ENCODE assay signal across 10 cellular contexts in genomic region chr1:41673806-41674205, GRCh38.
DNase-seq lines count a peak whose midpoint lies in the region; ATAC-seq and TF ChIP-seq lines count a peak whose summit lies in the region.
"Had no signal": no experiment of that assay in that cellular context is flagged by ENCODE, and none has a peak within 500 bp of the region (broad histone marks: within the 10 kb centered on the region; RNA-seq: fewer than 3 reads in every experiment).

No MANE protein-coding gene starts in this region.

- peaks cover 69 to 93% (median 78%) of the 10 kb centered on the region in 4 donors for H3K4me1 Mint-ChIP-seq in CD4-positive, alpha-beta memory T cell

- POLR2A ChIA-PET in CD4-positive, alpha-beta memory T cell (lab: Charles Lee; ENCODE audit: partially characterized antibody): interaction anchor here (0.7 to 4.2 kb wide), 11 partner anchors 9 to 246 kb away, joined by 3 to 60 read pairs (median 5); no protein-coding TSS in a partner anchor

- H3K27ac ChIP-seq in CD4-positive, alpha-beta memory T cell (ENCODE audit: low read depth, low read length): peak overlapping the region; percentile 57
- H3K27ac ChIP-seq in foreskin keratinocyte: no peak overlapping the region
- H3K27ac ChIP-seq: C4-2B, esophagus muscularis mucosa had no signal

- ATAC-seq in HG02642 (IDR thresholded peaks at IDR 0.05; ENCODE audit: poor library complexity, unreplicated experiment): peak; percentile 50
- no peak for ATAC-seq in GM21786 (IDR thresholded peaks at IDR 0.05; ENCODE audit: unreplicated experiment)
- no peak for ATAC-seq in foreskin keratinocyte

- H3K27me3 ChIP-seq in CD4-positive, alpha-beta memory T cell (ENCODE audit: insufficient read depth, low read length): no peaks in the 10 kb centered on the region
- no peaks in the 10 kb centered on the region for H3K27me3 ChIP-seq in foreskin keratinocyte
- H3K27me3 ChIP-seq: esophagus muscularis mucosa had no signal

- H3K36me3 Mint-ChIP-seq in CD4-positive, alpha-beta memory T cell: no peaks in the 10 kb centered on the region

- no peak for TF ChIP-seq CTCF in fibroblast of mammary gland (conservative IDR thresholded peaks at IDR 0.05; ENCODE audit: control insufficient read depth, insufficient read depth, low read depth, low read length)
- TF ChIP-seq CTCF in foreskin keratinocyte (conservative IDR thresholded peaks at IDR 0.05): no peak

- no peaks in the 10 kb centered on the region for H3K27me3 Mint-ChIP-seq in CD4-positive, alpha-beta memory T cell

- H3K4me1 ChIP-seq in CD4-positive, alpha-beta memory T cell (ENCODE audit: insufficient read depth, low read length): peaks cover 79% of the 10 kb centered on the region
- peaks cover 32% of the 10 kb centered on the region for H3K4me1 ChIP-seq in foreskin keratinocyte

- no peaks in the 10 kb centered on the region for H3K9me3 ChIP-seq in CD4-positive, alpha-beta memory T cell (ENCODE audit: control insufficient read depth in 1 of 2, low read length in 2 of 2)
- H3K9me3 ChIP-seq: esophagus muscularis mucosa had no signal

- CTCF ChIA-PET in CD4-positive, alpha-beta memory T cell (lab: Charles Lee; ENCODE audit: partially characterized antibody): interaction anchor here (1.0 to 2.5 kb wide), 9 partner anchors 10 to 218 kb away, joined by 3 to 12 read pairs (median 5); no protein-coding TSS in a partner anchor

- intact Hi-C loops in CD4-positive, alpha-beta memory T cell (cut with micrococcal nuclease): loop anchor here (5.0 kb wide), 1 partner anchor 138 kb away; no protein-coding TSS in a partner anchor

- H3K4me3 ChIP-seq in CD4-positive, alpha-beta memory T cell (ENCODE audit: low read length in 2 of 2): peak overlapping the region in 1 of 2 donors; percentile 17
- H3K4me3 ChIP-seq in fibroblast of mammary gland (ENCODE audit: control insufficient read depth, low read depth, low read length): no peak overlapping the region
- H3K4me3 ChIP-seq: esophagus muscularis mucosa had no signal

- H3K9me3 Mint-ChIP-seq in CD4-positive, alpha-beta memory T cell: no peaks in the 10 kb centered on the region

- DNase-seq in CD4-positive, alpha-beta memory T cell: peak; percentile 40 to 66 (median 43)
- peak; percentile 49 for DNase-seq in activated CD4-positive, alpha-beta T cell treated with anti-CD3 and anti-CD28 coated beads for 48 hours
- DNase-seq in fibroblast of mammary gland (ENCODE audit: low read depth): peak; percentile 42
- DNase-seq in HPDE6-E6E7 (ENCODE audit: extremely low spot score): no peak
- DNase-seq in SK-N-DZ (ENCODE audit: low spot score): no peak
- DNase-seq in foreskin keratinocyte: no peak

- H3K27ac Mint-ChIP-seq in CD4-positive, alpha-beta memory T cell: peak overlapping the region; percentile 76 to 97 (median 89)

- H3K4me3 Mint-ChIP-seq in CD4-positive, alpha-beta memory T cell: peak overlapping the region; percentile 68 to 86 (median 76)

- H3K36me3 ChIP-seq in CD4-positive, alpha-beta memory T cell (ENCODE audit: insufficient read depth, low read length): no peaks in the 10 kb centered on the region
- H3K36me3 ChIP-seq: esophagus muscularis mucosa had no signal

Comparison
In these comparisons a context has a peak if more than half of its experiments do, and no peak if none do; other contexts are left out.
1. DNase-seq: peak in CD4-positive, alpha-beta memory T cell (5 of 5), activated CD4-positive, alpha-beta T cell treated with anti-CD3 and anti-CD28 coated beads for 48 hours (single experiment) and fibroblast of mammary gland (single experiment); none in HPDE6-E6E7 (single experiment), SK-N-DZ (single experiment) and foreskin keratinocyte (0 of 2).